25 cellular contexts compared by ENCODE assay signal in genomic region chr20:5445611-5446010, GRCh38.
"Had no signal": no experiment of that assay in that cellular context is flagged by ENCODE, and none has a peak within 500 bp of the region (broad histone marks: within the 10 kb centered on the region; RNA-seq: fewer than 3 reads in every experiment).

No MANE protein-coding gene starts in this region.

- ATAC-seq: esophagus mucosa; foreskin keratinocyte; gastroesophageal sphincter; heart left ventricle; left cardiac atrium; left lung; left ventricle myocardium superior; lower lobe of right lung; naive thymus-derived CD8-positive, alpha-beta T cell had no signal

- H3K79me2 ChIP-seq: hepatocyte had no signal

- DNase-seq: dermis blood vessel endothelial cell; dorsolateral prefrontal cortex; effector CD4-positive, alpha-beta T cell; effector memory CD4-positive, alpha-beta T cell; erythroblast; foreskin keratinocyte; heart left ventricle; left cardiac atrium; left lung; left ventricle myocardium superior; lower lobe of right lung; mesenchymal stem cell; midbrain; naive B cell; naive thymus-derived CD8-positive, alpha-beta T cell had no signal

- H3K4me1 ChIP-seq: foreskin keratinocyte, gastroesophageal sphincter, heart left ventricle, left lung, lower lobe of right lung had no signal

- H3K9me3 ChIP-seq: gastroesophageal sphincter, heart left ventricle, left lung, lower lobe of right lung had no signal

- H3K4me2 ChIP-seq: hepatocyte had no signal

- H3K27ac ChIP-seq: coronary artery, dorsolateral prefrontal cortex, epithelial cell of prostate, foreskin keratinocyte, gastroesophageal sphincter, heart left ventricle, hepatocyte, left lung, lower lobe of right lung had no signal

- H3K4me3 ChIP-seq: coronary artery, dorsolateral prefrontal cortex, gastroesophageal sphincter, heart left ventricle, hepatocyte, left lung, lower lobe of right lung had no signal

- H2AFZ ChIP-seq: hepatocyte had no signal

- FAIRE-seq: colon, endometrium, frontal cortex, islet of Langerhans, keratinocyte had no signal

- H3K36me3 ChIP-seq: gastroesophageal sphincter, heart left ventricle, left lung, lower lobe of right lung had no signal
